Comparison of ENCODE assay signal across 9 cellular contexts in genomic region chr21:46604975-46605758, GRCh38. TPM values are rescaled to one million over a fixed set of nuclear protein-coding genes. Genes with fewer than 3 reads are reported as not detected.
DNase-seq lines count a peak whose midpoint lies in the region; ATAC-seq, FAIRE-seq and TF ChIP-seq lines count a peak whose summit lies in the region.
"Had no signal": no experiment of that assay in that cellular context is flagged by ENCODE, and none has a peak within 500 bp of the region (broad histone marks: within the 10 kb centered on the region; RNA-seq: fewer than 3 reads in every experiment).

TSS of gene S100B (minus strand) at chr21:46605082. CDS start at chr21:46602415, 2,667 bp downstream.

- intact Hi-C loops in A673 (cut with micrococcal nuclease; ENCODE audit: unreplicated experiment) = no loop called here
- intact Hi-C loops in mucosa of descending colon (cut with DNase I, micrococcal nuclease) = no loop called here
- intact Hi-C loops in kidney (cut with DNase I) = no loop called here

- H3K4me3 ChIP-seq in A673 (ENCODE audit: low read depth, low read length, poor library complexity, severe bottlenecking) (no peak within 1 kb of the TSS), mucosa of descending colon (no peak within 1 kb of the TSS), kidney (ENCODE audit: low read length in 2 of 2) (no peak within 1 kb of the TSS)

- H3K4me1 ChIP-seq in A673 (ENCODE audit: insufficient read depth, low read length, poor library complexity, severe bottlenecking) (peaks cover 8% of the 10 kb centered on the region), mucosa of descending colon (ENCODE audit: low read depth) (no peaks in the 10 kb centered on the region), kidney (ENCODE audit: control insufficient read depth in 1 of 2, insufficient read depth in 1 of 2, low read depth in 1 of 2, low read length in 2 of 2) (no peaks in the 10 kb centered on the region)

- H3K36me3 ChIP-seq in A673 (ENCODE audit: insufficient read depth, low read length, poor library complexity, severe bottlenecking) (no peaks in the 10 kb centered on the region), mucosa of descending colon (ENCODE audit: low read depth) (no peaks in the 10 kb centered on the region), kidney (ENCODE audit: control insufficient read depth in 1 of 2, insufficient read depth in 2 of 2, low read length in 2 of 2) (no peaks in the 10 kb centered on the region)

- DNase-seq in A673 (ENCODE audit: low spot score) (peak; percentile 42), Kasumi-1 (lab: John Stamatoyannopoulos, UW) (peak; percentile 18 to 23), caudate nucleus (lab: John Stamatoyannopoulos, UW) (peak in 60 of 61 donors; percentile 21 to 95 (median 86)), mucosa of descending colon (no peak), kidney (no peak), ureter (ENCODE audit: low spot score) (no peak)
- DNase-seq in central memory CD4-positive, alpha-beta T cell = no peak

- CTCF ChIA-PET in A673 (lab: Charles Lee) = no interaction called here

- BruUV-seq in A673 (replicated peaks; lab: Mats Ljungman, UMichigan) = no TSS peak

- H3K9me3 ChIP-seq in A673 (ENCODE audit: low read depth, low read length, poor library complexity, severe bottlenecking) = no peaks in the 10 kb centered on the region
- no peaks in the 10 kb centered on the region for H3K9me3 ChIP-seq in mucosa of descending colon
- no peaks in the 10 kb centered on the region for H3K9me3 ChIP-seq in kidney (ENCODE audit: control insufficient read depth in 1 of 2, low read length in 2 of 2)

- POLR2A ChIA-PET in A673 (lab: Charles Lee; ENCODE audit: low non-redundant PET) = no interaction called here

- H3K9ac ChIP-seq in kidney (ENCODE audit: low read length in 2 of 2) = no peak within 1 kb of the TSS

- H3K27me3 ChIP-seq in A673 (replicated peaks; ENCODE audit: insufficient read depth, low read depth, low read length, poor library complexity) = no peaks in the 10 kb centered on the region

- H3K27ac ChIP-seq in A673 (ENCODE audit: low read depth, low read length, poor library complexity, severe bottlenecking) (no peak within 1 kb of the TSS), caudate nucleus (ENCODE audit: low read depth, low read length) (peak within 1 kb of the TSS; percentile 98), kidney (ENCODE audit: low read depth in 2 of 2, low read length in 2 of 2) (no peak within 1 kb of the TSS)

- TF ChIP-seq CTCF in A673 (conservative IDR thresholded peaks at IDR 0.05; ENCODE audit: low read depth, low read length) = no peak
- no peak for TF ChIP-seq CTCF in mucosa of descending colon (IDR thresholded peaks at IDR 0.05)
- no peak for TF ChIP-seq CTCF in kidney (IDR thresholded peaks at IDR 0.05; ENCODE audit: borderline replicate concordance, extremely low read depth, insufficient read depth)

- no peak for FAIRE-seq in kidney (lab: Jason Lieb, UNC)
- FAIRE-seq: colon had no signal

- ATAC-seq in mucosa of descending colon = peak; percentile 22
- ATAC-seq in GM21526 (IDR thresholded peaks at IDR 0.05; ENCODE audit: low FRiP score, unreplicated experiment) = no peak

RNA-seq across cellular contexts. Expression of gene S100B, which starts in this region (rescaled TPM):
- total RNA-seq in A673 (2021) (not detected in 2 replicates), mucosa of descending colon (10 to 100 TPM in 1 of 3 donors, 1 to 10 TPM in 2; 2.2 to 42.2 (median 6.4) TPM), kidney (6.9 TPM), ureter (3.0 TPM)
- polyA plus RNA-seq in kidney (ENCODE audit: insufficient read depth, low read depth, low replicate concordance) = 2.6 TPM

Comparison
In these comparisons a context has a peak if more than half of its experiments do, and no peak if none do; other contexts are left out.
1. Peak in DNase-seq in A673; RNA of the gene not detected or under 1 TPM.
2. DNase-seq: peak in Kasumi-1 (2 of 2) and caudate nucleus (60 of 61); none in mucosa of descending colon (0 of 3), kidney (single experiment), ureter (single experiment) and central memory CD4-positive, alpha-beta T cell (single experiment).